2 cellular contexts compared by ENCODE assay signal in genomic region chr12:79512068-79512467, GRCh38.
TF ChIP-seq lines count a peak whose summit lies in the region.

No MANE protein-coding gene starts in this region.

TF ChIP-seq in IMR-90, 13 proteins besides CTCF, POLR2A, EP300 and RAD21:
- TF ChIP-seq ELK1 (IDR thresholded peaks at IDR 0.05; ENCODE audit: borderline replicate concordance, low read depth, low read length) = no peak
- no peak for TF ChIP-seq CHD1 (IDR thresholded peaks at IDR 0.05; ENCODE audit: low read depth, low read length)
- TF ChIP-seq RCOR1 (IDR thresholded peaks at IDR 0.05; ENCODE audit: insufficient replicate concordance, low read length) = no peak
- no peak for TF ChIP-seq FOS (IDR thresholded peaks at IDR 0.05; ENCODE audit: low read depth, low read length)
- no peak for TF ChIP-seq SMC3 (IDR thresholded peaks at IDR 0.05; ENCODE audit: low read depth, low read length)
- TF ChIP-seq MAFK (IDR thresholded peaks at IDR 0.05; ENCODE audit: low read depth, low read length) = no peak
- TF ChIP-seq USF2 (IDR thresholded peaks at IDR 0.05; ENCODE audit: low read depth, low read length) = no peak

TF ChIP-seq in GM12878, 131 proteins besides CTCF, POLR2A, EP300 and RAD21:
- TF ChIP-seq ZNF592 (IDR thresholded peaks at IDR 0.05) (no peak), PAX5 (IDR thresholded peaks at IDR 0.05; ENCODE audit: borderline replicate concordance, low read depth, low read length) (no peak), USF1 (IDR thresholded peaks at IDR 0.05; ENCODE audit: borderline replicate concordance, extremely low read length, insufficient read depth, low read depth, low read length) (no peak), POLR2AphosphoS2 (IDR thresholded peaks at IDR 0.05; ENCODE audit: low read depth, low read length) (no peak), ASH2L (IDR thresholded peaks at IDR 0.05; ENCODE audit: borderline replicate concordance, low read depth) (no peak), BCL3 (IDR thresholded peaks at IDR 0.05; ENCODE audit: borderline replicate concordance, insufficient read depth, low read depth, low read length, poor library complexity, severe bottlenecking) (no peak), ATF2 (IDR thresholded peaks at IDR 0.05; ENCODE audit: low read length) (no peak), EZH2 (IDR thresholded peaks at IDR 0.05; ENCODE audit: borderline replicate concordance, control insufficient read depth, low read depth, low read length) (no peak), IRF5 (IDR thresholded peaks at IDR 0.05; ENCODE audit: borderline replicate concordance) (no peak), RBBP5 (conservative IDR thresholded peaks at IDR 0.05) (no peak), PBX3 (IDR thresholded peaks at IDR 0.05; ENCODE audit: insufficient replicate concordance, low read depth, low read length) (no peak), RELB (IDR thresholded peaks at IDR 0.05; ENCODE audit: low read depth) (no peak), BMI1 (IDR thresholded peaks at IDR 0.05; ENCODE audit: borderline replicate concordance) (no peak), HCFC1 (IDR thresholded peaks at IDR 0.05; ENCODE audit: low read length) (no peak), FOS (IDR thresholded peaks at IDR 0.05; ENCODE audit: borderline replicate concordance, extremely low read depth, insufficient read length) (no peak), ZNF24 (IDR thresholded peaks at IDR 0.05) (no peak), CHD1 (IDR thresholded peaks at IDR 0.05; ENCODE audit: low read depth, low read length) (no peak), NKRF (conservative IDR thresholded peaks at IDR 0.05) (no peak), NFYA (IDR thresholded peaks at IDR 0.05; ENCODE audit: borderline replicate concordance, low read depth, low read length) (no peak)
